31 cellular contexts compared by ENCODE assay signal in genomic region chr10:49752584-49752983, GRCh38. TPM values are rescaled to one million over a fixed set of nuclear protein-coding genes. Genes with fewer than 3 reads are reported as not detected.
"Had no signal": no experiment of that assay in that cellular context is flagged by ENCODE, and none has a peak within 500 bp of the region (broad histone marks: within the 10 kb centered on the region; RNA-seq: fewer than 3 reads in every experiment).

No MANE protein-coding gene starts in this region.

- H3K27ac Mint-ChIP-seq: activated B cell treated with CpG ODN at 0.5 μM for 24 hours; activated CD8-positive, alpha-beta T cell treated with anti-CD3 and anti-CD28 coated beads for 36 hours; activated naive CD8-positive, alpha-beta T cell; activated T-cell treated with anti-CD3 and anti-CD28 coated beads, Interleukin-2, amount 50 U/mL, for 24 hours; activated T-cell treated with anti-CD3 and anti-CD28 coated beads, Interleukin-2, amount 50 U/mL, for 72 hours; T-helper 17 cell; T-helper 2 cell treated with Interferon-gamma antibody and Interleukin-4, amounts not matched to agents 5 μg/mL and 100 μg/mL, for 36 hours had no signal

- H3K27ac ChIP-seq: body of pancreas, colonic mucosa, foreskin keratinocyte, gastrocnemius medialis, heart left ventricle, WERI-Rb-1 had no signal

- H3K27me3 ChIP-seq: body of pancreas, colonic mucosa, foreskin keratinocyte, gastrocnemius medialis had no signal

- H3K9me3 Mint-ChIP-seq: activated B cell treated with CpG ODN at 0.5 μM for 24 hours; activated CD8-positive, alpha-beta T cell treated with anti-CD3 and anti-CD28 coated beads for 36 hours; activated T-cell treated with anti-CD3 and anti-CD28 coated beads, Interleukin-2, amount 50 U/mL, for 24 hours; activated T-cell treated with anti-CD3 and anti-CD28 coated beads, Interleukin-2, amount 50 U/mL, for 72 hours; T-helper 2 cell treated with Interferon-gamma antibody and Interleukin-4, amounts not matched to agents 5 μg/mL and 100 μg/mL, for 36 hours had no signal

- DNase-seq: activated B cell treated with CpG ODN at 0.5 μM for 24 hours; activated CD4-positive, alpha-beta T cell treated with anti-CD3 and anti-CD28 coated beads for 48 hours; activated CD4-positive, alpha-beta T cell treated with anti-CD3 and anti-CD28 coated beads, Interleukin-2, amount 50 U/mL, for 1 hour; activated CD4-positive, alpha-beta T cell treated with anti-CD3 and anti-CD28 coated beads, Interleukin-2, amount 50 U/mL, for 48 hours; activated CD8-positive, alpha-beta memory T cell treated with anti-CD3 and anti-CD28 coated beads, Interleukin-2, amount 50 U/mL, for 48 hours; activated CD8-positive, alpha-beta T cell treated with anti-CD3 and anti-CD28 coated beads for 36 hours; activated effector memory CD4-positive, alpha-beta T cell treated with Interleukin-2 at 50 U/mL for 16 hours; activated gamma-delta T cell treated with Interleukin-2 at 50 U/mL for 16 hours; activated naive CD4-positive, alpha-beta T cell treated with anti-CD3 and anti-CD28 coated beads, Interleukin-2, amount 50 U/mL, for 16 hours; activated naive CD4-positive, alpha-beta T cell treated with Interleukin-2 at 50 U/mL for 16 hours; activated T-cell treated with anti-CD3 and anti-CD28 coated beads for 4 hours; activated T-cell treated with anti-CD3 and anti-CD28 coated beads, Interleukin-2, amount 50 U/mL, for 24 hours; activated T-cell treated with anti-CD3 and anti-CD28 coated beads, Interleukin-2, amount 50 U/mL, for 72 hours; amniotic stem cell; body of pancreas; caudate nucleus; colonic mucosa; effector CD8-positive, alpha-beta T cell; foreskin keratinocyte; gastrocnemius medialis; glutamatergic neuron; heart left ventricle; T-helper 1 cell; T-helper 17 cell; T1000; WERI-Rb-1 had no signal

- H3K9me3 ChIP-seq: body of pancreas, colonic mucosa, gastrocnemius medialis, heart left ventricle had no signal

- H3K36me3 ChIP-seq: colonic mucosa, gastrocnemius medialis, heart left ventricle, WERI-Rb-1 had no signal

- ATAC-seq: activated CD4-positive, CD25-positive, alpha-beta regulatory T cell treated with anti-CD3 and anti-CD28 coated beads, Interleukin-2, amount 50 U/mL, for 24 hours; activated CD8-positive, alpha-beta T cell treated with anti-CD3 and anti-CD28 coated beads for 36 hours; activated T-cell treated with anti-CD3 and anti-CD28 coated beads, Interleukin-2, amount 50 U/mL, for 72 hours; body of pancreas; esophagus mucosa; foreskin keratinocyte; gastrocnemius medialis; heart left ventricle; T-helper 17 cell had no signal

- H3K4me1 ChIP-seq: body of pancreas, colonic mucosa, foreskin keratinocyte, gastrocnemius medialis, heart left ventricle had no signal

- H3K36me3 Mint-ChIP-seq: activated naive CD8-positive, alpha-beta T cell had no signal

- H3K4me3 ChIP-seq: body of pancreas, colonic mucosa, gastrocnemius medialis, heart left ventricle had no signal

- H3K4me3 Mint-ChIP-seq: activated B cell treated with CpG ODN at 0.5 μM for 24 hours; activated CD8-positive, alpha-beta T cell treated with anti-CD3 and anti-CD28 coated beads for 36 hours; activated naive CD8-positive, alpha-beta T cell; activated T-cell treated with anti-CD3 and anti-CD28 coated beads, Interleukin-2, amount 50 U/mL, for 24 hours; activated T-cell treated with anti-CD3 and anti-CD28 coated beads, Interleukin-2, amount 50 U/mL, for 72 hours; T-helper 17 cell; T-helper 2 cell treated with Interferon-gamma antibody and Interleukin-4, amounts not matched to agents 5 μg/mL and 100 μg/mL, for 36 hours had no signal

- H3K4me1 Mint-ChIP-seq: activated B cell treated with CpG ODN at 0.5 μM for 24 hours had no signal

RNA-seq across cellular contexts. Expression of gene OGDHL, which starts 9.5 kb away (rescaled TPM):
- total RNA-seq: activated B cell treated with CpG ODN at 0.5 μM for 24 hours, aorta, T-helper 17 cell had no signal
